ENCODE assay signal across 1 cellular context in genomic region chr7:50657341-50657873, GRCh38.
TF ChIP-seq lines count a peak whose summit lies in the region.

No MANE protein-coding gene starts in this region.

TF ChIP-seq in IMR-90, 13 proteins besides CTCF, POLR2A, EP300 and RAD21 (continued from another document):
- TF ChIP-seq MXI1 (IDR thresholded peaks at IDR 0.05; ENCODE audit: borderline replicate concordance, low read depth, low read length): no peak
- TF ChIP-seq NFE2L2 (IDR thresholded peaks at IDR 0.05; ENCODE audit: low read depth, low read length): no peak
- TF ChIP-seq MAFK (IDR thresholded peaks at IDR 0.05; ENCODE audit: low read depth, low read length): no peak
- no peak for TF ChIP-seq RFX5 (IDR thresholded peaks at IDR 0.05; ENCODE audit: low read depth, low read length)
- TF ChIP-seq, protein P1, sequence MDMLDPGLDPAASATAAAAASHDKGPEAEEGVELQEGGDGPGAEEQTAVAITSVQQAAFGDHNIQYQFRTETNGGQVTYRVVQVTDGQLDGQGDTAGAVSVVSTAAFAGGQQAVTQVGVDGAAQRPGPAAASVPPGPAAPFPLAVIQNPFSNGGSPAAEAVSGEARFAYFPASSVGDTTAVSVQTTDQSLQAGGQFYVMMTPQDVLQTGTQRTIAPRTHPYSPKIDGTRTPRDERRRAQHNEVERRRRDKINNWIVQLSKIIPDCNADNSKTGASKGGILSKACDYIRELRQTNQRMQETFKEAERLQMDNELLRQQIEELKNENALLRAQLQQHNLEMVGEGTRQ (IDR thresholded peaks at IDR 0.05; ENCODE audit: low read depth, low read length): no peak
